In the genomic region with DNA sequence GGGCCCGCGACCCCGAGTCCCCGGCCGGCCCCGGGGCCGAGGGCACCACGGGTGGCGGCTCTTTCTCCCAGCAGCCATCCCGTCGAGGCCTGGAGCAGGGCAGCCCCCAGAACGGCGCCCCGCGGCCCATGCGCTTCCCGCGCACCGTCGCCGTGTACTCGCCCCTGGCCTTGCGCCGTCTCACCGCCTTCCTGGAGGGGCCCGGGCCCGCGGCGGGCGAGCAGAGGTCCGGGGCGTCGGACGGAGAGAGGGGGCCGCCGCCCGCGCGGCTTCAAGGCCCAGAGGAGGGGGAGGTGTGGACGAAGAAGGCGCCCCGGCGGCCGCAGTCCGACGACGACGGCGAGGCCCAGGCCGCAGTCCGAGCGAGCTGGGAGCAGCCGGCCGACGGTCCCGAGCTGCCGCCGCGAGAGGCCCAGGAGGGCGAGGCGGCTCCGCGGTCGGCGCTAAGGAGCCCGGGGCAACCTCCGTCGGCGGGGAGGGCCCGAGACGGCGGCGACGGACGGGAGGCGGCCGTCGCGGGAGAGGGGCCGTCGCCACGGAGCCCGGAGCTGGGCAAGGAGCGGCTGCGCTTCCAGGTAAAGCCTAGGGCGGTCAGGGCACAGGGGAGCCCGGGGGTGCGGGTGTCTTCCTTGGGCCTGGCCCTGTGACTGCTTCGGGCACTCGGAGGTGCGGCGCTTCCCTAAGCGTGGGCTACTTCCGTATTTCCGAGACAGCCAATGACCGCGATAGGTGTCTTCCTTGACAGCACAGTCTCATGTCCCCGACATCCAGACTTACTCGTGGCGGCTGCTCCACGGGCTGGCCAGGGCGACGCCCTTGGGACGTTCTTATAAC, we compare ENCODE assay signal across 11 cellular contexts. TPM values are rescaled to one million over a fixed set of nuclear protein-coding genes. Genes with fewer than 3 reads are reported as not detected.
A peak's percentile ranks its signal among the peaks of the same experiment; 100 is the strongest.
DNase-seq lines count a peak whose midpoint lies in the region; ATAC-seq lines count a peak whose summit lies in the region.
"Had no signal": no experiment of that assay in that cellular context is flagged by ENCODE, and none has a peak within 500 bp of the region (broad histone marks: within the 10 kb centered on the region; RNA-seq: fewer than 3 reads in every experiment).

No MANE protein-coding gene starts in this region.

- H3K9me3 Mint-ChIP-seq in activated CD8-positive, alpha-beta T cell treated with anti-CD3 and anti-CD28 coated beads, Interleukin-2, amount 10 ng/mL, durations not matched to agents 7 days and 5 days (ENCODE audit: insufficient read depth), result no peaks in the 10 kb centered on the region

- POLR2A ChIA-PET in activated CD8-positive, alpha-beta T cell treated with anti-CD3 and anti-CD28 coated beads, Interleukin-2, amount 10 ng/mL, durations not matched to agents 7 days and 5 days (lab: Charles Lee), result no interaction called here

- H3K36me3 Mint-ChIP-seq in activated CD8-positive, alpha-beta T cell treated with anti-CD3 and anti-CD28 coated beads, Interleukin-2, amount 10 ng/mL, durations not matched to agents 7 days and 5 days (ENCODE audit: low read depth), result no peaks in the 10 kb centered on the region

- DNase-seq in activated CD8-positive, alpha-beta T cell treated with anti-CD3 and anti-CD28 coated beads, Interleukin-2, amount 10 ng/mL, durations not matched to agents 7 days and 5 days, result no peak
- no peak for DNase-seq in medulla oblongata (ENCODE audit: extremely low spot score)
- no peak for DNase-seq in activated effector memory CD4-positive, alpha-beta T cell treated with anti-CD3 and anti-CD28 coated beads, Interleukin-2, amount 50 U/mL, for 16 hours
- DNase-seq: NCI-H524 treated with DMSO at 0.1 percent for 48 hours had no signal

- H3K27me3 Mint-ChIP-seq in activated CD8-positive, alpha-beta T cell treated with anti-CD3 and anti-CD28 coated beads, Interleukin-2, amount 10 ng/mL, durations not matched to agents 7 days and 5 days (ENCODE audit: low read depth), result peaks cover 43% of the 10 kb centered on the region

- H3K4me1 Mint-ChIP-seq in activated CD8-positive, alpha-beta T cell treated with anti-CD3 and anti-CD28 coated beads, Interleukin-2, amount 10 ng/mL, durations not matched to agents 7 days and 5 days (ENCODE audit: low read depth), result peaks cover 2% of the 10 kb centered on the region

- peak; percentile 31 for ATAC-seq in activated CD8-positive, alpha-beta T cell treated with anti-CD3 and anti-CD28 coated beads, Interleukin-2, amount 10 ng/mL, durations not matched to agents 7 days and 5 days
- ATAC-seq in HG02610 (IDR thresholded peaks at IDR 0.05; ENCODE audit: unreplicated experiment) (no peak), HG03196 (IDR thresholded peaks at IDR 0.05; ENCODE audit: unreplicated experiment) (no peak)

- H3K27ac ChIP-seq in skin epidermis, result no peak overlapping the region

- peak overlapping the region; percentile 32; the same call in 1 of the 2 replicates for H3K4me3 ChIP-seq in GM08714 (ENCODE audit: low read length)
- H3K4me3 ChIP-seq in iPS-18c (ENCODE audit: insufficient read depth, low read depth, low read length), result peak overlapping the region; percentile 50; the same call in 1 of the 2 replicates
- peak overlapping the region in 4 of 7 experiments; percentile 10 to 38 (median 26) for H3K4me3 ChIP-seq in skin epidermis

- H3K4me3 Mint-ChIP-seq in activated CD8-positive, alpha-beta T cell treated with anti-CD3 and anti-CD28 coated beads, Interleukin-2, amount 10 ng/mL, durations not matched to agents 7 days and 5 days, result no peak overlapping the region

- no peak overlapping the region for H3K27ac Mint-ChIP-seq in activated CD8-positive, alpha-beta T cell treated with anti-CD3 and anti-CD28 coated beads, Interleukin-2, amount 10 ng/mL, durations not matched to agents 7 days and 5 days

- CTCF ChIA-PET in activated CD8-positive, alpha-beta T cell treated with anti-CD3 and anti-CD28 coated beads, Interleukin-2, amount 10 ng/mL, durations not matched to agents 7 days and 5 days (lab: Charles Lee), result no interaction called here

- H3K9me3 ChIP-seq in iPS-18c (ENCODE audit: control insufficient read depth, insufficient read depth, low read length), result no peaks in the 10 kb centered on the region

RNA-seq across cellular contexts. Expression of gene ZAR1, which starts 0.8 kb away (rescaled TPM):
- total RNA-seq in activated CD8-positive, alpha-beta T cell treated with anti-CD3 and anti-CD28 coated beads, Interleukin-2, amount 10 ng/mL, durations not matched to agents 7 days and 5 days, result not detected
- total RNA-seq: fibroblast of villous mesenchyme, M059J had no signal

RNA-seq across cellular contexts. Expression of gene SLC10A4, which starts 7.8 kb away (rescaled TPM):
- not detected for total RNA-seq in activated CD8-positive, alpha-beta T cell treated with anti-CD3 and anti-CD28 coated beads, Interleukin-2, amount 10 ng/mL, durations not matched to agents 7 days and 5 days
